26 cellular contexts compared by ENCODE assay signal in the genomic region with DNA sequence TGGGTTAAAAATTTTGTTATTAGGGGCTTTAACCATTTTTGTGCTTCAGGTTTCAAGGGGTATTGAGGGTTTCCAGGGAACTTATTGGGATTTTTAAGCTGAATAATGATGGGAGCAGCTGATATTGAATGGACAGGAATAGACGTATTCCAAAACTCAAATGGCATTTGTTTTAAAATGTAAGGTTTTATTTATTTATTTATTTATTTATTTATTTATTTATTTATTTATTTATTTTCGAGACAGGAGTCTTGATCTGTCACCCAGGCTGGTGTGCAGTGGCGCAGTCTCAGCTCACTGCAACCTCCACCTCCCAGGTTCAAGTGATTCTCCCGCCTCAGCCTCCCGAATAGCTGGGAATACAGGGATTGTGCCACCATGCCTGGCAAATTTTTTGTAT.
"Had no signal": no experiment of that assay in that cellular context is flagged by ENCODE, and none has a peak within 500 bp of the region (broad histone marks: within the 10 kb centered on the region; RNA-seq: fewer than 3 reads in every experiment).

No MANE protein-coding gene starts in this region.

- H3K4me3 ChIP-seq: stomach, suprapubic skin, testis, thoracic aorta, thyroid gland, tibial artery, tibial nerve, transverse colon, upper lobe of left lung, upper lobe of right lung, uterus, vagina had no signal

- ATAC-seq: stimulated activated effector memory CD8-positive, alpha-beta T cell treated with anti-CD3 and anti-CD28 coated beads, Interleukin-12 subunit alpha, Interleukin-12 subunit beta, amount 100 ng/mL, for 72 hours; stimulated activated memory B cell treated with anti-CD40 and anti-IgM and Interleukin-4, amounts not matched to agents 10 μg/mL and 1 μg/mL and 100 μg/mL, for 72 hours; stimulated activated naive B cell treated with anti-CD40 and anti-IgM and Interleukin-4, amounts not matched to agents 10 μg/mL and 1 μg/mL and 100 μg/mL, for 72 hours; stimulated activated naive CD8-positive, alpha-beta T cell treated with anti-CD3 and anti-CD28 coated beads, Interleukin-15, amount 100 ng/mL, for 72 hours; stimulated activated naive CD8-positive, alpha-beta T cell treated with anti-CD3 and anti-CD28 coated beads, Interleukin-15, Interleukin-2, amounts not matched to agents 100 U/mL and 50 U/mL, for 24 hours; upper lobe of right lung had no signal

- H3K36me3 ChIP-seq: stomach, suprapubic skin, thoracic aorta, thyroid gland, tibial artery, tibial nerve, transverse colon, upper lobe of left lung, upper lobe of right lung, uterus, vagina had no signal

- H3K4me1 ChIP-seq: stomach, suprapubic skin, testis, thyroid gland, tibial nerve, transverse colon, upper lobe of left lung, upper lobe of right lung, vagina had no signal

- H3K27me3 ChIP-seq: stomach, suprapubic skin, testis, thyroid gland, tibial artery, tibial nerve, transverse colon, upper lobe of left lung, upper lobe of right lung, uterus, vagina had no signal

- H3K9me3 ChIP-seq: suprapubic skin, testis, thoracic aorta, thyroid gland, tibial artery, tibial nerve, transverse colon, upper lobe of left lung, upper lobe of right lung, uterus, vagina had no signal

- H3K27ac ChIP-seq: stomach, suprapubic skin, testis, thoracic aorta, thyroid gland, tibial artery, tibial nerve, transverse colon, upper lobe of left lung, upper lobe of right lung, vagina had no signal

- DNase-seq: stimulated activated CD4-positive, alpha-beta T cell treated with anti-CD3 and anti-CD28 coated beads, Interleukin-2, amount 100 ng/mL, for 48 hours; stimulated activated CD4-positive, alpha-beta T cell treated with anti-CD3 and anti-CD28 coated beads, Interleukin-4, amount 100 ng/mL, for 1 hour; stimulated activated CD4-positive, alpha-beta T cell treated with anti-CD3 and anti-CD28 coated beads, Interleukin-4, amount 100 ng/mL, for 24 hours; stimulated activated CD4-positive, alpha-beta T cell treated with anti-CD3 and anti-CD28 coated beads, Interleukin-4, amount 100 ng/mL, for 4 hours; stimulated activated CD8-positive, alpha-beta memory T cell treated with anti-CD3 and anti-CD28 coated beads, Interleukin-4, amount 100 ng/mL, for 48 hours; stimulated activated naive B cell treated with anti-CD40 and anti-IgM and Interleukin-4, amounts not matched to agents 10 μg/mL and 1 μg/mL and 100 μg/mL, for 72 hours; stimulated activated naive CD4-positive, alpha-beta T cell; stimulated activated naive CD4-positive, alpha-beta T cell treated with Interleukin-2 at 50 U/mL for 16 hours; stimulated activated naive CD8-positive, alpha-beta T cell treated with anti-CD3 and anti-CD28 coated beads, Interleukin-15, amount 100 ng/mL, for 72 hours; stimulated activated naive CD8-positive, alpha-beta T cell treated with anti-CD3 and anti-CD28 coated beads, Interleukin-15, Interleukin-2, amounts not matched to agents 100 U/mL and 50 U/mL, for 24 hours; stomach; substantia nigra; testis; thyroid gland; tibial artery; transverse colon; upper lobe of left lung; upper lobe of right lung; uterus had no signal

- FAIRE-seq: urothelium cell line had no signal
